Comparison of ENCODE assay signal across 8 cellular contexts in genomic region chr7:106022193-106022821, GRCh38. TPM values are rescaled to one million over a fixed set of nuclear protein-coding genes. Genes with fewer than 3 reads are reported as not detected.
DNase-seq lines count a peak whose midpoint lies in the region; ATAC-seq, FAIRE-seq and TF ChIP-seq lines count a peak whose summit lies in the region.

No MANE protein-coding gene starts in this region.

- H3K9me2 ChIP-seq in DOHH2 (replicated peaks; ENCODE audit: control insufficient read depth, low read length), result no peaks in the 10 kb centered on the region

- H3K4me3 ChIP-seq in DOHH2 (ENCODE audit: low read length), result peak overlapping the region; percentile 57
- H3K4me3 ChIP-seq in astrocyte of the spinal cord (ENCODE audit: low read depth, low read length), result no peak overlapping the region
- H3K4me3 ChIP-seq in HepG2 (replicated peaks in 1 of 3; ENCODE audit: insufficient read depth in 1 of 3, low read depth in 2 of 3, low read length in 3 of 3), result no peak overlapping the region
- H3K4me3 ChIP-seq in neural progenitor cell, result no peak overlapping the region

- ATAC-seq in HG02759 (IDR thresholded peaks at IDR 0.05; ENCODE audit: unreplicated experiment), result peak; percentile 78
- peak; percentile 96 for ATAC-seq in stimulated activated effector memory CD8-positive, alpha-beta T cell treated with anti-CD3 and anti-CD28 coated beads, Interleukin-12 subunit alpha, Interleukin-12 subunit beta, amount 100 ng/mL, for 72 hours
- ATAC-seq in HepG2, result no peak

- H3K36me3 Mint-ChIP-seq in stimulated activated effector memory CD8-positive, alpha-beta T cell treated with anti-CD3 and anti-CD28 coated beads, Interleukin-12 subunit alpha, Interleukin-12 subunit beta, amount 100 ng/mL, for 72 hours, result no peaks in the 10 kb centered on the region
- no peaks in the 10 kb centered on the region for H3K36me3 Mint-ChIP-seq in neural progenitor cell

- intact Hi-C loops in HepG2 (cut with micrococcal nuclease; ENCODE audit: unreplicated experiment), result no loop called here

- H3K27me3 Mint-ChIP-seq in neural progenitor cell (ENCODE audit: insufficient read depth, low read depth), result peaks cover 3% of the 10 kb centered on the region

- H3K4me3 Mint-ChIP-seq in stimulated activated effector memory CD8-positive, alpha-beta T cell treated with anti-CD3 and anti-CD28 coated beads, Interleukin-12 subunit alpha, Interleukin-12 subunit beta, amount 100 ng/mL, for 72 hours, result peak overlapping the region; percentile 50
- H3K4me3 Mint-ChIP-seq in neural progenitor cell, result no peak overlapping the region

- 78% methylated on average over 8 of the region's 8 CpGs for WGBS in HepG2 (ENCODE audit: low lambda C conversion rate)

- CTCF ChIA-PET in HepG2 (lab: Yijun Ruan, JAX; ENCODE audit: low intra/inter-chr PET ratio, low total read pairs), result no interaction called here

- H3K4me2 ChIP-seq in DOHH2 (ENCODE audit: low read length) (peak overlapping the region; percentile 76), HepG2 (ENCODE audit: low read depth, low read length) (no peak overlapping the region), neural progenitor cell (no peak overlapping the region)

- H3K9me3 Mint-ChIP-seq in stimulated activated effector memory CD8-positive, alpha-beta T cell treated with anti-CD3 and anti-CD28 coated beads, Interleukin-12 subunit alpha, Interleukin-12 subunit beta, amount 100 ng/mL, for 72 hours, result no peaks in the 10 kb centered on the region
- H3K9me3 Mint-ChIP-seq in neural progenitor cell, result peaks cover 2% of the 10 kb centered on the region

- no peaks in the 10 kb centered on the region for H3K36me3 ChIP-seq in DOHH2 (ENCODE audit: control insufficient read depth, low read length)
- no peaks in the 10 kb centered on the region for H3K36me3 ChIP-seq in HepG2 (replicated peaks in 1 of 2; ENCODE audit: control insufficient read depth in 1 of 2, insufficient read depth in 2 of 2, low read length in 2 of 2)
- H3K36me3 ChIP-seq in neural progenitor cell, result no peaks in the 10 kb centered on the region

- no peak for TF ChIP-seq CTCF in DOHH2 (IDR thresholded peaks at IDR 0.05; ENCODE audit: low read depth, low read length, poor library complexity, severe bottlenecking)
- TF ChIP-seq CTCF in astrocyte of the spinal cord (IDR thresholded peaks at IDR 0.05; ENCODE audit: low read depth, low read length), result no peak
- no peak for TF ChIP-seq CTCF in HepG2 (CRISPR knock-in tag; IDR thresholded peaks at IDR 0.05)
- TF ChIP-seq CTCF in neural progenitor cell (IDR thresholded peaks at IDR 0.05), result no peak

- in situ Hi-C loops in astrocyte of the spinal cord (cut with HindIII; ENCODE audit: low sequenced_read_pairs) (no loop called here), HepG2 (cut with HindIII; ENCODE audit: extremely low pct_ligation_motif_present, low pct_unique_long_range_greater_than_20kb) (no loop called here)

- H3K27ac Mint-ChIP-seq in stimulated activated effector memory CD8-positive, alpha-beta T cell treated with anti-CD3 and anti-CD28 coated beads, Interleukin-12 subunit alpha, Interleukin-12 subunit beta, amount 100 ng/mL, for 72 hours, result peak overlapping the region; percentile 83
- H3K27ac Mint-ChIP-seq in neural progenitor cell, result no peak overlapping the region

- no peak for TF ChIP-seq EP300 in HepG2 (IDR thresholded peaks at IDR 0.05; ENCODE audit: low read depth in 2 of 2, low read length in 2 of 2)
- TF ChIP-seq EP300 in HepG2 (CRISPR knock-in tag; IDR thresholded peaks at IDR 0.05; ENCODE audit: borderline replicate concordance), result no peak

- H3K9ac ChIP-seq in HepG2 (ENCODE audit: insufficient read depth, low read depth, low read length) (no peak overlapping the region), neural progenitor cell (no peak overlapping the region)

- peak; percentile 35 to 95 (median 69) for DNase-seq in T-helper 1 cell
- peak; percentile 73 for DNase-seq in astrocyte of the spinal cord (ENCODE audit: low read depth, low spot score)
- peak; percentile 36 to 79 for DNase-seq in stimulated activated effector memory CD8-positive, alpha-beta T cell treated with anti-CD3 and anti-CD28 coated beads, Interleukin-12 subunit alpha, Interleukin-12 subunit beta, amount 100 ng/mL, for 72 hours (ENCODE audit: low spot score in 2 of 2)
- no peak for DNase-seq in HepG2 (ENCODE audit: low spot score)
- DNase-seq in neural progenitor cell (ENCODE audit: low spot score), result no peak
- no peak for DNase-seq in retina

- H3K9me3 ChIP-seq in DOHH2 (ENCODE audit: control insufficient read depth, insufficient read depth, low read length) (no peaks in the 10 kb centered on the region), HepG2 (ENCODE audit: low read length) (no peaks in the 10 kb centered on the region), neural progenitor cell (ENCODE audit: low read depth) (no peaks in the 10 kb centered on the region)

- POLR2A ChIA-PET in HepG2 (lab: Yijun Ruan, JAX), result no interaction called here

- no peak for TF ChIP-seq POLR2A in HepG2 (IDR thresholded peaks at IDR 0.05; ENCODE audit: insufficient read depth in 1 of 2, low read depth in 2 of 2, low read length in 2 of 2)

- H3K4me1 ChIP-seq in DOHH2 (ENCODE audit: control insufficient read depth, low read length) (peaks cover 72% of the 10 kb centered on the region), HepG2 (ENCODE audit: insufficient read depth, low read length) (no peaks in the 10 kb centered on the region), neural progenitor cell (no peaks in the 10 kb centered on the region)

- BruUV-seq in HepG2 (replicated peaks; lab: Mats Ljungman, UMichigan), result no TSS peak

- no peaks in the 10 kb centered on the region for H3K27me3 ChIP-seq in DOHH2 (ENCODE audit: control insufficient read depth, low read length)
- no peaks in the 10 kb centered on the region for H3K27me3 ChIP-seq in HepG2 (ENCODE audit: control insufficient read depth in 1 of 2, insufficient read depth in 2 of 2, low read length in 2 of 2)
- H3K27me3 ChIP-seq in neural progenitor cell, result no peaks in the 10 kb centered on the region

- H2AFZ ChIP-seq in HepG2 (ENCODE audit: low read length), result no peak overlapping the region
- no peak overlapping the region for H2AFZ ChIP-seq in neural progenitor cell (replicated peaks)

- no peaks in the 10 kb centered on the region for H4K20me1 ChIP-seq in DOHH2 (ENCODE audit: control insufficient read depth, insufficient read depth, low read depth, low read length)
- H4K20me1 ChIP-seq in HepG2 (ENCODE audit: insufficient read depth, low read length), result no peaks in the 10 kb centered on the region
- H4K20me1 ChIP-seq in neural progenitor cell (ENCODE audit: low read depth), result no peaks in the 10 kb centered on the region

- H3K79me2 ChIP-seq in DOHH2 (ENCODE audit: control insufficient read depth, low read length), result no peaks in the 10 kb centered on the region
- H3K79me2 ChIP-seq in HepG2 (ENCODE audit: insufficient read depth, low read length), result no peaks in the 10 kb centered on the region
- H3K79me2 ChIP-seq in neural progenitor cell (ENCODE audit: low read depth), result no peaks in the 10 kb centered on the region

- H3K4me1 Mint-ChIP-seq in stimulated activated effector memory CD8-positive, alpha-beta T cell treated with anti-CD3 and anti-CD28 coated beads, Interleukin-12 subunit alpha, Interleukin-12 subunit beta, amount 100 ng/mL, for 72 hours, result peaks cover 47% of the 10 kb centered on the region
- H3K4me1 Mint-ChIP-seq in neural progenitor cell, result peaks cover 23% of the 10 kb centered on the region

- TF ChIP-seq RAD21 in HepG2 (CRISPR knock-in tag; IDR thresholded peaks at IDR 0.05), result no peak

- H3K27ac ChIP-seq in DOHH2 (ENCODE audit: low read depth, low read length) (peak overlapping the region; percentile 79), HepG2 (ENCODE audit: extremely low read length, insufficient read depth, low read length) (no peak overlapping the region), neural progenitor cell (no peak overlapping the region)

- no peak for FAIRE-seq in HepG2 (lab: Jason Lieb, UNC)

- H3F3A ChIP-seq in DOHH2 (ENCODE audit: control insufficient read depth, insufficient read depth) (peaks cover 8% of the 10 kb centered on the region; the same call in 1 of the 2 replicates), neural progenitor cell (ENCODE audit: low read depth) (no peaks in the 10 kb centered on the region)

TF ChIP-seq in HepG2, 621 proteins besides CTCF, POLR2A, EP300 and RAD21 (continues in another document):
- TF ChIP-seq CEBPG (CRISPR knock-in tag; IDR thresholded peaks at IDR 0.05) (no peak), KLF13 (CRISPR knock-in tag; IDR thresholded peaks at IDR 0.05) (no peak), DPF2 (CRISPR knock-in tag; IDR thresholded peaks at IDR 0.05; ENCODE audit: borderline replicate concordance, low read depth) (no peak)

RNA-seq across cellular contexts. Expression of gene CDHR3, which starts 59.2 kb away (rescaled TPM):
- total RNA-seq in HepG2 (2016; rRNA removed; fragmentation: Illumina TruSeq; extraction: Trizol), result 8.2 and 11.8 TPM in 2 replicates
- total RNA-seq in HepG2 (2016; cell fraction: cytosol; rRNA removed; fragmentation: Illumina TruSeq; extraction: Trizol; ENCODE audit: low read depth), result 12.8 and 13.7 TPM in 2 replicates
- total RNA-seq in HepG2 (2016; cell fraction: insoluble cytoplasmic fraction; rRNA removed; fragmentation: Illumina TruSeq; extraction: Trizol), result 7.2 and 11.7 TPM in 2 replicates
- 15.8 and 18.0 TPM in 2 replicates for total RNA-seq in HepG2 (2016; cell fraction: membrane; rRNA removed; fragmentation: Illumina TruSeq; extraction: Trizol)
- total RNA-seq in HepG2 (2016; cell fraction: nucleus; rRNA removed; fragmentation: Illumina TruSeq; extraction: Trizol), result 32.7 and 38.3 TPM in 2 replicates
- polyA plus RNA-seq in HepG2 (2011; rRNA removed), result 6.5 and 8.5 TPM in 2 replicates
- polyA plus RNA-seq in HepG2 (2011; cell fraction: cytosol; rRNA removed), result 5.2 and 5.9 TPM in 2 replicates
- 20.4 and 24.1 TPM in 2 replicates for polyA plus RNA-seq in HepG2 (2011; cell fraction: nucleus; rRNA removed)
- 7.1 and 8.1 TPM in 2 replicates for polyA plus RNA-seq in HepG2 (2012)
- polyA plus RNA-seq in HepG2 (2016; cell fraction: cytosol; fragmentation: Illumina TruSeq; extraction: Trizol; ENCODE audit: low read depth), result 10.9 and 11.4 TPM in 2 replicates
- 7.0 and 7.8 TPM in 2 replicates for polyA plus RNA-seq in HepG2 (2016; cell fraction: insoluble cytoplasmic fraction; fragmentation: Illumina TruSeq; extraction: Trizol; ENCODE audit: low read depth)
- polyA plus RNA-seq in HepG2 (2016; cell fraction: membrane; fragmentation: Illumina TruSeq; extraction: Trizol; ENCODE audit: low read depth), result 10.8 and 12.6 TPM in 2 replicates
- polyA plus RNA-seq in HepG2 (2016; cell fraction: nucleus; fragmentation: Illumina TruSeq; extraction: Trizol; ENCODE audit: insufficient read depth, low read depth), result 26.2 and 34.5 TPM in 2 replicates
- polyA minus RNA-seq in HepG2 (2011; rRNA and poly(A)+ RNA removed; ENCODE audit: low replicate concordance), result 2.5 and 8.1 TPM in 2 replicates
- polyA minus RNA-seq in HepG2 (2011; cell fraction: cytosol; rRNA and poly(A)+ RNA removed), result 3.3 and 4.7 TPM in 2 replicates
- 54.2 and 68.8 TPM in 2 replicates for polyA minus RNA-seq in HepG2 (2011; cell fraction: nucleus; rRNA and poly(A)+ RNA removed)
- total RNA-seq in neural progenitor cell (ENCODE audit: low replicate concordance), result 1.4 and 3.7 TPM in 2 replicates

Comparison
In these comparisons a context has a peak if more than half of its experiments do, and no peak if none do; other contexts are left out.
1. DNase-seq: peak in T-helper 1 cell (5 of 5), astrocyte of the spinal cord (single experiment) and stimulated activated effector memory CD8-positive, alpha-beta T cell treated with anti-CD3 and anti-CD28 coated beads, Interleukin-12 subunit alpha, Interleukin-12 subunit beta, amount 100 ng/mL, for 72 hours (2 of 2); none in HepG2 (single experiment), neural progenitor cell (single experiment) and retina (single experiment).